Comparison of ENCODE assay signal across 8 cellular contexts in the genomic region with DNA sequence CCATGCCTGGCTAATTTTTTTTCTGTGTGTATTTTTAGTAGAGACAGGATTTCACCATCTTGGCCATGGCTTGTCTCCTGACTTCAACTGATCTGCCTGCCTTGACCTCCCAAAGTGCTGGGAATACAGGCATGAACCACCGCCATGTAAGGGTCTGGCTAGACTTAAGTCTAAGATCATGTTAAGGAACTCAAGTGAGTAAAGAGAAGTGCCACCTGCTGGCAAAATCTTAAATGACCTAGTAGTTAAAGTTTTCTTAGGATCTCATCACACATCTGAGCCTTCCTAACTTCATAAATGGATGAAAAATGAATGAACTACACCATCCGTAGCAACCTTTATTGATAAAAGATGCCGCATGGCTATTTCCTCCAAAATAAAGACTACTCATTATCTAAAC. TPM values are rescaled to one million over a fixed set of nuclear protein-coding genes. Genes with fewer than 3 reads are reported as not detected.
DNase-seq lines count a peak whose midpoint lies in the region; ATAC-seq and TF ChIP-seq lines count a peak whose summit lies in the region.

No MANE protein-coding gene starts in this region.

- H3K4me3 ChIP-seq in KMS-11 (IDR thresholded peaks at IDR 0.05; ENCODE audit: insufficient read depth, low read depth, low read length): no peak overlapping the region
- H3K4me3 ChIP-seq in brain microvascular endothelial cell (ENCODE audit: low read depth, low read length): no peak overlapping the region

- TF ChIP-seq CTCF in KMS-11 (conservative IDR thresholded peaks at IDR 0.05; ENCODE audit: low read depth, low read length) (peak; percentile 65), brain microvascular endothelial cell (IDR thresholded peaks at IDR 0.05; ENCODE audit: low read depth, low read length, missing control alignments) (peak; percentile 53), osteocyte (IDR thresholded peaks at IDR 0.05) (peak; percentile 51)

- ATAC-seq in HG03520 (IDR thresholded peaks at IDR 0.05; ENCODE audit: unreplicated experiment): no peak

- H2AFZ ChIP-seq in KMS-11 (ENCODE audit: low read depth): no peak overlapping the region

- H3K27ac Mint-ChIP-seq in activated naive CD4-positive, alpha-beta T cell treated with anti-CD3 and anti-CD28 coated beads, Interleukin-2, amount 10 ng/mL, durations not matched to agents 7 days and 5 days: no peak overlapping the region
- no peak overlapping the region for H3K27ac Mint-ChIP-seq in osteocyte (ENCODE audit: unreplicated experiment)

- no peak overlapping the region for H3K4me3 Mint-ChIP-seq in activated naive CD4-positive, alpha-beta T cell treated with anti-CD3 and anti-CD28 coated beads, Interleukin-2, amount 10 ng/mL, durations not matched to agents 7 days and 5 days
- no peak overlapping the region for H3K4me3 Mint-ChIP-seq in osteocyte (ENCODE audit: unreplicated experiment)

- H3K4me1 Mint-ChIP-seq in activated naive CD4-positive, alpha-beta T cell treated with anti-CD3 and anti-CD28 coated beads, Interleukin-2, amount 10 ng/mL, durations not matched to agents 7 days and 5 days: peaks cover 16% of the 10 kb centered on the region
- no peaks in the 10 kb centered on the region for H3K4me1 Mint-ChIP-seq in osteocyte (ENCODE audit: unreplicated experiment)

- H3K4me1 ChIP-seq in KMS-11 (ENCODE audit: low read depth, poor library complexity, severe bottlenecking): no peaks in the 10 kb centered on the region

- CTCF ChIA-PET in activated naive CD4-positive, alpha-beta T cell treated with anti-CD3 and anti-CD28 coated beads, Interleukin-2, amount 10 ng/mL, durations not matched to agents 7 days and 5 days (lab: Charles Lee): interaction anchor here (1.0 kb wide), 1 partner anchor 118 kb away, joined by 3 read pairs; no protein-coding TSS in a partner anchor

- no peak overlapping the region for H3K4me2 ChIP-seq in KMS-11

- H3K27ac ChIP-seq in KMS-11 (no peak overlapping the region), brain microvascular endothelial cell (no peak overlapping the region)

- peaks cover 33% of the 10 kb centered on the region for H3K27me3 Mint-ChIP-seq in activated naive CD4-positive, alpha-beta T cell treated with anti-CD3 and anti-CD28 coated beads, Interleukin-2, amount 10 ng/mL, durations not matched to agents 7 days and 5 days
- H3K27me3 Mint-ChIP-seq in osteocyte (ENCODE audit: unreplicated experiment): no peaks in the 10 kb centered on the region

- in situ Hi-C loops in brain microvascular endothelial cell (cut with HindIII; ENCODE audit: low pct_ligation_motif_present, low sequenced_read_pairs): no loop called here

- no peaks in the 10 kb centered on the region for H3K36me3 Mint-ChIP-seq in activated naive CD4-positive, alpha-beta T cell treated with anti-CD3 and anti-CD28 coated beads, Interleukin-2, amount 10 ng/mL, durations not matched to agents 7 days and 5 days
- H3K36me3 Mint-ChIP-seq in osteocyte (ENCODE audit: unreplicated experiment): no peaks in the 10 kb centered on the region

- no peaks in the 10 kb centered on the region for H3K9me3 Mint-ChIP-seq in activated naive CD4-positive, alpha-beta T cell treated with anti-CD3 and anti-CD28 coated beads, Interleukin-2, amount 10 ng/mL, durations not matched to agents 7 days and 5 days
- H3K9me3 Mint-ChIP-seq in osteocyte (ENCODE audit: unreplicated experiment): no peaks in the 10 kb centered on the region

- H3K36me3 ChIP-seq in KMS-11 (ENCODE audit: insufficient read depth) (no peaks in the 10 kb centered on the region), brain microvascular endothelial cell (replicated peaks) (no peaks in the 10 kb centered on the region)

- H3K27me3 ChIP-seq in KMS-11 (ENCODE audit: insufficient read depth, low read depth) (no peaks in the 10 kb centered on the region), brain microvascular endothelial cell (replicated peaks) (no peaks in the 10 kb centered on the region)

- no peaks in the 10 kb centered on the region for H4K20me1 ChIP-seq in KMS-11 (ENCODE audit: insufficient read depth)

- H3K79me2 ChIP-seq in KMS-11 (ENCODE audit: insufficient read depth, low read depth): no peaks in the 10 kb centered on the region

- DNase-seq in activated naive CD4-positive, alpha-beta T cell treated with anti-CD3 and anti-CD28 coated beads, Interleukin-2, amount 10 ng/mL, durations not matched to agents 7 days and 5 days: peak; percentile 35
- DNase-seq in activated naive CD4-positive, alpha-beta T cell treated with Interleukin-2 at 50 U/mL for 16 hours: no peak
- DNase-seq in brain microvascular endothelial cell (peak; percentile 64), osteocyte (ENCODE audit: extremely low spot score, unreplicated experiment) (no peak), NCI-H1105 treated with DMSO at 0.1 percent for 48 hours (lab: John Stamatoyannopoulos, UW) (no peak), anterior cingulate cortex (lab: John Stamatoyannopoulos, UW) (no peak)

- no peak overlapping the region for H3K9ac ChIP-seq in KMS-11

RNA-seq across cellular contexts. Expression of a gene that starts 1.7 kb away (rescaled TPM):
- total RNA-seq in osteocyte: 0.78 TPM in 1 of 2 replicates, not detected in the other

RNA-seq across cellular contexts. Expression of a gene that starts 12.0 kb away (rescaled TPM):
- total RNA-seq in osteocyte: 171 and 173 TPM in 2 replicates

RNA-seq across cellular contexts. Expression of a gene that starts 59.7 kb away (rescaled TPM):
- total RNA-seq in osteocyte: 22.2 and 22.9 TPM in 2 replicates

Comparison
In these comparisons a context has a peak if more than half of its experiments do, and no peak if none do; other contexts are left out.
1. DNase-seq: peak in activated naive CD4-positive, alpha-beta T cell treated with anti-CD3 and anti-CD28 coated beads, Interleukin-2, amount 10 ng/mL, durations not matched to agents 7 days and 5 days (single experiment) and brain microvascular endothelial cell (single experiment); none in activated naive CD4-positive, alpha-beta T cell treated with Interleukin-2 at 50 U/mL for 16 hours (single experiment), osteocyte (single experiment), NCI-H1105 treated with DMSO at 0.1 percent for 48 hours (single experiment) and anterior cingulate cortex (0 of 58).
2. Peak in every context shown above with its lines, with median percentiles within 50 percentile points of each other: CTCF ChIP-seq.